In the genomic region with DNA sequence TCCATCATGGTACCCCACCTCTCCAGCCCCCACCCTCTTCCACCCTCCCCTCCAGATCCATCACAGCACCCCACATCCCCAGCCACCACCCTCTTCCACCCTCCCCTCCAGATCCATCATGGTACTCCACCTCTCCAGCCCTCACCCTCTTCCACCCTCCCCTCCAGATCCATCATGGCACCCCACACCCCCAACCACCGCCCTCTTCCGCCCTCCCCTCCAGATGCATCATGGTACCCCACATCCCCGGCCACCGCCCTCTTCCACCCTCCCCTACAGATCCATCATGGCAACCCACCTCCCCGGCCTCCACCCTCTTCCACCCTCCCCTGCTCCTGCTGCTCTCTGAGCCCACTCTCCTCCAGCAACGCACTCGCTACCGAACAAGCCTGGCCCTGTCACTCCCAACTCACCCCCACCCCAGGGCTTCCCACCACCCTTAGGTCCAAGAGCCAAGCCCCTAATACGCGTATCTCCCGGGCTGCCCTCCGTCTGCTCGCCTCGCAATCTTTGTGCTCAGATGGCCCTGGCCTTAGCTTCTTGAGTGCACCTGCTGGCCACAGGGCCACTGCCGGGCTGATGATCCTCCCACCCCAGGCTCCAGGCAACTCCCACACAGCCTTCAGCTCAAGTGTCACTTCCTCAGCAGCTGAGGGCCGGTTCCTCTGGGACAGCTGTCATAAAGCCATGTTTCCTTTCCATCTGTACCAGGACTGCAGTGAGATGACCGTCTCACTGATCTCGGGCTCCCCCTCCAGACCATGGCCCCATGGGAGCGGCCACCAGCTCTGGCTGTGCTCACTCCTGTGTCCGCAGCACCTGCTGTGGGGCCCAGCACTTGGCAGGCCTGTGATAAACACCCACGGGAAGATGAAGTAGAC, we compare ENCODE assay signal across 12 cellular contexts. TPM values are rescaled to one million over a fixed set of nuclear protein-coding genes. Genes with fewer than 3 reads are reported as not detected.
DNase-seq lines count a peak whose midpoint lies in the region; ATAC-seq, FAIRE-seq and TF ChIP-seq lines count a peak whose summit lies in the region.
"Had no signal": no experiment of that assay in that cellular context is flagged by ENCODE, and none has a peak within 500 bp of the region (broad histone marks: within the 10 kb centered on the region; RNA-seq: fewer than 3 reads in every experiment).

No MANE protein-coding gene starts in this region.

- H3K36me3 Mint-ChIP-seq in activated T-cell treated with anti-CD3 and anti-CD28 coated beads, Interleukin-2, amount 50 U/mL, for 24 hours (ENCODE audit: low read depth) = peaks cover 90% of the 10 kb centered on the region
- peaks cover 55 to 76% of the 10 kb centered on the region in 2 donors for H3K36me3 Mint-ChIP-seq in stimulated activated naive B cell treated with anti-CD40 and anti-IgM and Interleukin-4, amounts not matched to agents 10 μg/mL and 1 μg/mL and 100 μg/mL, for 72 hours

- peaks cover 32% of the 10 kb centered on the region for H3K4me1 ChIP-seq in SJCRH30

- intact Hi-C loops in cardiac septum (cut with DNase I) = no loop called here

- H3K27me3 Mint-ChIP-seq in activated T-cell treated with anti-CD3 and anti-CD28 coated beads, Interleukin-2, amount 50 U/mL, for 24 hours = no peaks in the 10 kb centered on the region
- no peaks in the 10 kb centered on the region for H3K27me3 Mint-ChIP-seq in stimulated activated naive B cell treated with anti-CD40 and anti-IgM and Interleukin-4, amounts not matched to agents 10 μg/mL and 1 μg/mL and 100 μg/mL, for 72 hours

- H3K4me1 Mint-ChIP-seq in activated T-cell treated with anti-CD3 and anti-CD28 coated beads, Interleukin-2, amount 50 U/mL, for 24 hours (ENCODE audit: low read depth) = peaks cover 68% of the 10 kb centered on the region
- H3K4me1 Mint-ChIP-seq in stimulated activated naive B cell treated with anti-CD40 and anti-IgM and Interleukin-4, amounts not matched to agents 10 μg/mL and 1 μg/mL and 100 μg/mL, for 72 hours = peaks cover 59 to 90% of the 10 kb centered on the region in 2 donors

- H3K27me3 ChIP-seq in SJCRH30 = no peaks in the 10 kb centered on the region

- no peak overlapping the region for H3K4me3 Mint-ChIP-seq in activated T-cell treated with anti-CD3 and anti-CD28 coated beads, Interleukin-2, amount 50 U/mL, for 24 hours
- H3K4me3 Mint-ChIP-seq in stimulated activated naive B cell treated with anti-CD40 and anti-IgM and Interleukin-4, amounts not matched to agents 10 μg/mL and 1 μg/mL and 100 μg/mL, for 72 hours = peak overlapping the region; percentile 76 to 87

- H3K27ac Mint-ChIP-seq in activated T-cell treated with anti-CD3 and anti-CD28 coated beads, Interleukin-2, amount 50 U/mL, for 24 hours = peak overlapping the region; percentile 63
- peak overlapping the region; percentile 98 for H3K27ac Mint-ChIP-seq in stimulated activated naive B cell treated with anti-CD40 and anti-IgM and Interleukin-4, amounts not matched to agents 10 μg/mL and 1 μg/mL and 100 μg/mL, for 72 hours

- FAIRE-seq in GM12892 (lab: Jason Lieb, UNC) = no peak
- FAIRE-seq: GM18507 had no signal

- peak; percentile 52 to 54 for ATAC-seq in stimulated activated naive B cell treated with anti-CD40 and anti-IgM and Interleukin-4, amounts not matched to agents 10 μg/mL and 1 μg/mL and 100 μg/mL, for 72 hours (replicated peaks)
- ATAC-seq: activated T-cell treated with anti-CD3 and anti-CD28 coated beads, Interleukin-2, amount 50 U/mL, for 4 hours had no signal

- no peak overlapping the region for H3K4me3 ChIP-seq in SJCRH30

- no peaks in the 10 kb centered on the region for H3K9me3 Mint-ChIP-seq in activated T-cell treated with anti-CD3 and anti-CD28 coated beads, Interleukin-2, amount 50 U/mL, for 24 hours
- no peaks in the 10 kb centered on the region for H3K9me3 Mint-ChIP-seq in stimulated activated naive B cell treated with anti-CD40 and anti-IgM and Interleukin-4, amounts not matched to agents 10 μg/mL and 1 μg/mL and 100 μg/mL, for 72 hours
- H3K9me3 Mint-ChIP-seq: activated T-cell treated with anti-CD3 and anti-CD28 coated beads, Interleukin-2, amount 50 U/mL, for 4 hours had no signal

- H3K36me3 ChIP-seq in SJCRH30 = no peaks in the 10 kb centered on the region

- peak overlapping the region; percentile 44 for H3K27ac ChIP-seq in SJCRH30

- H3K9me3 ChIP-seq in SJCRH30 (replicated peaks) = no peaks in the 10 kb centered on the region

- TF ChIP-seq POLR2A in GM12892 (IDR thresholded peaks at IDR 0.05; ENCODE audit: low read depth, low read length) = no peak

- no peak for DNase-seq in activated T-cell treated with anti-CD3 and anti-CD28 coated beads, Interleukin-2, amount 50 U/mL, for 24 hours
- DNase-seq in activated T-cell treated with anti-CD3 and anti-CD28 coated beads, Interleukin-2, amount 50 U/mL, for 48 hours = no peak
- DNase-seq in SJCRH30 (peak; percentile 96 to 98), cardiac septum (ENCODE audit: low spot score) (peak; percentile 73), GM12892 (ENCODE audit: insufficient read length) (no peak), ACHN (no peak)
- DNase-seq in stimulated activated naive B cell treated with anti-CD40 and anti-IgM and Interleukin-4, amounts not matched to agents 10 μg/mL and 1 μg/mL and 100 μg/mL, for 72 hours = peak; percentile 72
- DNase-seq in stimulated activated CD4-positive, alpha-beta T cell treated with anti-CD3 and anti-CD28 coated beads, Interleukin-2, amount 100 ng/mL, for 24 hours = no peak
- DNase-seq: activated T-cell treated with anti-CD3 and anti-CD28 coated beads, Interleukin-2, amount 50 U/mL, for 4 hours; NCI-H1694 treated with DMSO at 0.1 percent for 48 hours; occipital lobe had no signal

- in situ Hi-C loops in ACHN (cut with HindIII; ENCODE audit: low pct_ligation_motif_present, low pct_unique_long_range_greater_than_20kb, low sequenced_read_pairs) = no loop called here

RNA-seq across cellular contexts. Expression of a gene that starts 25.5 kb away (rescaled TPM):
- 4.3 and 4.9 TPM in 2 replicates for total RNA-seq in SJCRH30 (2014; rRNA removed; shearing (Covaris generic))
- total RNA-seq in cardiac septum = 3.0 TPM
- 2.3 TPM for polyA plus RNA-seq in GM12892 (2012; ENCODE audit: missing spikeins)

RNA-seq across cellular contexts. Expression of a gene that starts 39.7 kb away (rescaled TPM):
- total RNA-seq in SJCRH30 (2014; rRNA removed; shearing (Covaris generic)) = 38.3 and 39.5 TPM in 2 replicates
- 27.2 TPM for total RNA-seq in cardiac septum
- 51.9 TPM for polyA plus RNA-seq in GM12892 (2012; ENCODE audit: missing spikeins)

Comparison
In these comparisons a context has a peak if more than half of its experiments do, and no peak if none do; other contexts are left out.
1. DNase-seq: peak in SJCRH30 (2 of 2), cardiac septum (single experiment) and stimulated activated naive B cell treated with anti-CD40 and anti-IgM and Interleukin-4, amounts not matched to agents 10 μg/mL and 1 μg/mL and 100 μg/mL, for 72 hours (single experiment); none in activated T-cell treated with anti-CD3 and anti-CD28 coated beads, Interleukin-2, amount 50 U/mL, for 24 hours (single experiment), activated T-cell treated with anti-CD3 and anti-CD28 coated beads, Interleukin-2, amount 50 U/mL, for 48 hours (0 of 2), stimulated activated CD4-positive, alpha-beta T cell treated with anti-CD3 and anti-CD28 coated beads, Interleukin-2, amount 100 ng/mL, for 24 hours (0 of 2), GM12892 (single experiment) and ACHN (single experiment).